ENCODE assay signal across 2 cellular contexts in genomic region chr22:30667092-30667485, GRCh38.
TF ChIP-seq lines count a peak whose summit lies in the region.

No MANE protein-coding gene starts in this region.

TF ChIP-seq in HCT116, 20 proteins besides CTCF, POLR2A, EP300 and RAD21:
- TF ChIP-seq ATF3 (IDR thresholded peaks at IDR 0.05) (no peak), SP1 (IDR thresholded peaks at IDR 0.05; ENCODE audit: low read depth) (no peak), ELF1 (IDR thresholded peaks at IDR 0.05; ENCODE audit: borderline replicate concordance, low read depth) (no peak), EZH2phosphoT487 (IDR thresholded peaks at IDR 0.05; ENCODE audit: borderline replicate concordance) (no peak), MAX (IDR thresholded peaks at IDR 0.05) (no peak), POLR2AphosphoS5 (IDR thresholded peaks at IDR 0.05; ENCODE audit: low read depth, low read length) (no peak), CEBPB (IDR thresholded peaks at IDR 0.05; ENCODE audit: low read depth) (no peak), TCF7L2 (IDR thresholded peaks at IDR 0.05; ENCODE audit: borderline replicate concordance, extremely low read depth, insufficient read depth, insufficient read length) (no peak), EZH2 (IDR thresholded peaks at IDR 0.05) (no peak), SIN3A (IDR thresholded peaks at IDR 0.05; ENCODE audit: low read depth) (no peak; the same call in 1 of the 2 replicates), ZNF274 (IDR thresholded peaks at IDR 0.05; ENCODE audit: low read depth, low read length) (no peak), CBX3 (IDR thresholded peaks at IDR 0.05; ENCODE audit: low read depth) (no peak), SRF (IDR thresholded peaks at IDR 0.05; ENCODE audit: low read depth) (no peak), YY1 (IDR thresholded peaks at IDR 0.05; ENCODE audit: extremely low read depth, insufficient replicate concordance, low read depth, low read length) (no peak), JUND (IDR thresholded peaks at IDR 0.05) (no peak), EGR1 (IDR thresholded peaks at IDR 0.05; ENCODE audit: low read depth) (no peak)
TF ChIP-seq in HCT116: peak in this region for 0.

TF ChIP-seq in GM12891, 5 proteins besides CTCF, POLR2A, EP300 and RAD21:
- no peak for TF ChIP-seq POU2F2 (IDR thresholded peaks at IDR 0.05; ENCODE audit: low read depth, low read length)
- no peak for TF ChIP-seq TAF1 (IDR thresholded peaks at IDR 0.05; ENCODE audit: low read depth, low read length)
- no peak for TF ChIP-seq SPI1 (IDR thresholded peaks at IDR 0.05; ENCODE audit: low read depth, low read length)
- no peak for TF ChIP-seq PAX5 (IDR thresholded peaks at IDR 0.05; ENCODE audit: insufficient read depth, low read length, severe bottlenecking)
- TF ChIP-seq POLR2AphosphoS5 (IDR thresholded peaks at IDR 0.05; ENCODE audit: low read depth, low read length): no peak
